Comparison of ENCODE assay signal across 11 cellular contexts in the genomic region with DNA sequence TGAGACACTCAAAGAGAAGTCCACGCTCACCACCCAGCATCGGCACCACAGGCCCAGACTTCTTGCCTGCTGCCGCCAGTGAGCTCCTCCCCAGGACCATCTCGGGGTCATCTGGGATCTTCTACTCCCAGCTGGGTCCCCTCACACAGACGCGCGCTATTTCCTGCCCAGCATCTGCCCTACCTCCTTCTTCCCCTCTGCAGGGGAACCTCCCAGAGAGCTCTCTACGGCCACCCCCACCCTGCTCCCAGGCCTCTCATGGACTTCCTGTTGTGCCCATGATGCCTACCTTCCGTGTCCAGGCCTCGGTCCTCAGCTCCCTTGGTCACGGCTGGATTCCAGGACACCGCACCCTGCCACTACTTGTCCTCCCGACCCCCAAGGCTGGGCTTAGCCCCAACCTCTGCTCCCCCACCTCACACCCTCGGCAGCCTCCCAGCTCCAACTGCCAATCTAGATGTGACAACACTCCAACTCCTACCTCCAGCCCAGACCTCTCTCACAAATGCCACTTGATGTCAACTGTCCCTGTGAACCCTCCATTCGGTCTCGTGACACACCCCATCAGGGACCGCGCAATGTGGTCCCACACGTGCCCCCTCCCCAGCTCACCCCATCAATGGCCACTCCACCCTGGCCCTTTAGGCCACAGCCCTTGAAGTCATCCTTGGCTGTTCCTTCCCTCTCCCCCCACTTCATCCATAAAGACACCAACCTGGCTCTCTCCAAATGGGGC. TPM values are rescaled to one million over a fixed set of nuclear protein-coding genes. Genes with fewer than 3 reads are reported as not detected.
A peak's percentile ranks its signal among the peaks of the same experiment; 100 is the strongest.
DNase-seq lines count a peak whose midpoint lies in the region; ATAC-seq and TF ChIP-seq lines count a peak whose summit lies in the region.
"Had no signal": no experiment of that assay in that cellular context is flagged by ENCODE, and none has a peak within 500 bp of the region (broad histone marks: within the 10 kb centered on the region; RNA-seq: fewer than 3 reads in every experiment).

No MANE protein-coding gene starts in this region.

- intact Hi-C loops in CD4-positive, alpha-beta memory T cell (cut with micrococcal nuclease) = no loop called here
- intact Hi-C loops in activated CD4-positive, alpha-beta memory T cell treated with anti-CD3 and anti-CD28 coated beads for 36 hours (cut with micrococcal nuclease) = no loop called here
- intact Hi-C loops in left lung (cut with DNase I) = no loop called here

- CTCF ChIA-PET in CD4-positive, alpha-beta memory T cell (lab: Charles Lee; ENCODE audit: partially characterized antibody) = interaction anchor here (1.1 to 2.0 kb wide), 2 partner anchors 21 to 31 kb away, joined by 3 to 5 read pairs; no protein-coding TSS in a partner anchor
- CTCF ChIA-PET in activated CD4-positive, alpha-beta memory T cell treated with anti-CD3 and anti-CD28 coated beads for 36 hours (lab: Charles Lee) = interaction anchor here (0.6 to 0.8 kb wide), 2 partner anchors 296 to 355 kb away, joined by 3 to 4 read pairs; no protein-coding TSS in a partner anchor

- no peaks in the 10 kb centered on the region for H4K20me1 ChIP-seq in GM23248 (ENCODE audit: insufficient read depth)

- peak; percentile 40 for ATAC-seq in left lung
- ATAC-seq in HG02885 (IDR thresholded peaks at IDR 0.05; ENCODE audit: poor library complexity, unreplicated experiment) = no peak

- H3K4me1 Mint-ChIP-seq in CD4-positive, alpha-beta memory T cell = peaks cover 21 to 41% (median 28%) of the 10 kb centered on the region in 4 donors
- peaks cover 19% of the 10 kb centered on the region for H3K4me1 Mint-ChIP-seq in activated CD4-positive, alpha-beta memory T cell treated with anti-CD3 and anti-CD28 coated beads for 36 hours (ENCODE audit: low read depth)

- WGBS in GM23248 (ENCODE audit: low coverage in 1 of 2, low lambda C conversion rate in 2 of 2, missing lambda C conversion rate in 2 of 2), 2 experiments = 73 to 81% methylated on average over 7 to 19 of the region's 19 CpGs

- H3K4me2 ChIP-seq in GM23248 (ENCODE audit: unreplicated experiment) = no peak overlapping the region

- no peak overlapping the region for H3K4me3 ChIP-seq in CD4-positive, alpha-beta memory T cell (ENCODE audit: low read length in 2 of 2)
- H3K4me3 ChIP-seq in left lung (no peak overlapping the region), GM23248 (no peak overlapping the region)
- H3K4me3 ChIP-seq: prostate gland had no signal

- no peak overlapping the region for H2AFZ ChIP-seq in GM23248

- H3K9ac ChIP-seq in GM23248 = no peak overlapping the region

- POLR2A ChIA-PET in CD4-positive, alpha-beta memory T cell (lab: Charles Lee; ENCODE audit: partially characterized antibody) = interaction anchor here (0.5 to 1.4 kb wide), 6 partner anchors 12 to 296 kb away, joined by 3 to 5 read pairs (median 3); no protein-coding TSS in a partner anchor
- POLR2A ChIA-PET in activated CD4-positive, alpha-beta memory T cell treated with anti-CD3 and anti-CD28 coated beads for 36 hours (lab: Charles Lee) = interaction anchor here (0.7 kb wide), 1 partner anchor 288 kb away, joined by 3 read pairs; no protein-coding TSS in a partner anchor

- H3K36me3 Mint-ChIP-seq in CD4-positive, alpha-beta memory T cell = peaks cover 24 to 71% of the 10 kb centered on the region in 2 donors
- H3K36me3 Mint-ChIP-seq in activated CD4-positive, alpha-beta memory T cell treated with anti-CD3 and anti-CD28 coated beads for 36 hours = peaks cover 14% of the 10 kb centered on the region

- H3K27me3 ChIP-seq in CD4-positive, alpha-beta memory T cell (ENCODE audit: insufficient read depth, low read length) = no peaks in the 10 kb centered on the region
- no peaks in the 10 kb centered on the region for H3K27me3 ChIP-seq in left lung
- H3K27me3 ChIP-seq in GM23248 (replicated peaks; ENCODE audit: insufficient read depth) = no peaks in the 10 kb centered on the region

- H3K4me3 Mint-ChIP-seq in CD4-positive, alpha-beta memory T cell = peak overlapping the region in 5 of 8 donors; percentile 14 to 47 (median 22)
- H3K4me3 Mint-ChIP-seq in activated CD4-positive, alpha-beta memory T cell treated with anti-CD3 and anti-CD28 coated beads for 36 hours = peak overlapping the region; percentile 1

- H3K79me2 ChIP-seq in GM23248 (ENCODE audit: insufficient read depth) = no peaks in the 10 kb centered on the region; the same call in 1 of the 2 replicates

- no peaks in the 10 kb centered on the region for H3K9me3 Mint-ChIP-seq in CD4-positive, alpha-beta memory T cell
- H3K9me3 Mint-ChIP-seq in activated CD4-positive, alpha-beta memory T cell treated with anti-CD3 and anti-CD28 coated beads for 36 hours = no peaks in the 10 kb centered on the region

- peaks cover 38% of the 10 kb centered on the region for H3F3A ChIP-seq in GM23248 (ENCODE audit: insufficient read depth)

- TF ChIP-seq CTCF in GM20000 (IDR thresholded peaks at IDR 0.05; ENCODE audit: extremely low read depth, missing control alignments) (no peak), left lung (IDR thresholded peaks at IDR 0.05) (no peak)

- H3K27ac Mint-ChIP-seq in CD4-positive, alpha-beta memory T cell = peak overlapping the region; percentile 83 to 96 (median 89)
- H3K27ac Mint-ChIP-seq in activated CD4-positive, alpha-beta memory T cell treated with anti-CD3 and anti-CD28 coated beads for 36 hours = peak overlapping the region; percentile 75

- no peak overlapping the region for H3K27ac ChIP-seq in CD4-positive, alpha-beta memory T cell (ENCODE audit: low read depth, low read length)
- H3K27ac ChIP-seq in left lung = peak overlapping the region in 1 of 2 donors; percentile 65
- no peak overlapping the region for H3K27ac ChIP-seq in GM23248
- H3K27ac ChIP-seq: prostate gland had no signal

- no peaks in the 10 kb centered on the region for H3K9me3 ChIP-seq in CD4-positive, alpha-beta memory T cell (ENCODE audit: control insufficient read depth in 1 of 2, low read length in 2 of 2)
- H3K9me3 ChIP-seq in left lung = no peaks in the 10 kb centered on the region
- H3K9me3 ChIP-seq in GM23248 (ENCODE audit: low read depth) = no peaks in the 10 kb centered on the region
- H3K9me3 ChIP-seq: prostate gland had no signal

- no peak for DNase-seq in CD4-positive, alpha-beta memory T cell
- DNase-seq in GM20000 (ENCODE audit: low spot score) (peak; percentile 71), left lung (peak; percentile 39 to 81), GM23248 (no peak), kidney tubule cell (ENCODE audit: low spot score) (no peak)
- DNase-seq in activated CD4-positive, alpha-beta memory T cell treated with anti-CD3 and anti-CD28 coated beads for 36 hours = no peak
- no peak for DNase-seq in activated effector memory CD4-positive, alpha-beta T cell treated with Interleukin-2 at 50 U/mL for 16 hours
- DNase-seq: activated CD4-positive, alpha-beta T cell treated with anti-CD3 and anti-CD28 coated beads, Interleukin-2, amount 50 U/mL, for 4 hours; NCI-H2081 treated with DMSO at 0.1 percent for 48 hours had no signal

- H3K27me3 Mint-ChIP-seq in CD4-positive, alpha-beta memory T cell = no peaks in the 10 kb centered on the region
- no peaks in the 10 kb centered on the region for H3K27me3 Mint-ChIP-seq in activated CD4-positive, alpha-beta memory T cell treated with anti-CD3 and anti-CD28 coated beads for 36 hours

- peaks cover 42% of the 10 kb centered on the region for H3K36me3 ChIP-seq in CD4-positive, alpha-beta memory T cell (ENCODE audit: insufficient read depth, low read length)
- H3K36me3 ChIP-seq in left lung (peaks cover 5 to 87% of the 10 kb centered on the region in 2 donors), GM23248 (ENCODE audit: low read depth) (peaks cover 13% of the 10 kb centered on the region)

- peaks cover 8% of the 10 kb centered on the region for H3K4me1 ChIP-seq in CD4-positive, alpha-beta memory T cell (ENCODE audit: insufficient read depth, low read length)
- H3K4me1 ChIP-seq in left lung (peaks cover 0 to 32% of the 10 kb centered on the region in 2 donors), GM23248 (ENCODE audit: insufficient read depth) (no peaks in the 10 kb centered on the region)
- H3K4me1 ChIP-seq: prostate gland had no signal

- no peaks in the 10 kb centered on the region for H3K9me2 ChIP-seq in GM23248 (ENCODE audit: insufficient read depth)

- in situ Hi-C loops in GM23248 (cut with MboI) = no loop called here

RNA-seq across cellular contexts. Expression of a gene that starts 45.3 kb away (rescaled TPM):
- 10 to 100 TPM; 87.5 to 90.0 TPM for total RNA-seq in CD4-positive, alpha-beta memory T cell
- 10 to 100 TPM; 30.5 to 58.2 TPM for polyA plus RNA-seq in CD4-positive, alpha-beta memory T cell
- 10 to 100 TPM; 53.2 to 55.4 TPM for total RNA-seq in activated CD4-positive, alpha-beta memory T cell treated with anti-CD3 and anti-CD28 coated beads for 36 hours
- total RNA-seq in left lung = 10 to 100 TPM; 66.9 to 76.7 TPM
- total RNA-seq in GM23248 (2014; rRNA removed; shearing (Covaris generic)) = 40.8 and 45.2 TPM in 2 replicates
- 47.6 and 48.2 TPM in 2 replicates for polyA plus RNA-seq in GM23248 (2016; fragmentation: Nextera tagmentation; extraction: Ambion mirVana)

Comparison
In these comparisons a context has a peak if more than half of its experiments do, and no peak if none do; other contexts are left out.
1. DNase-seq: peak in GM20000 (single experiment) and left lung (2 of 2); none in CD4-positive, alpha-beta memory T cell (0 of 5), activated CD4-positive, alpha-beta memory T cell treated with anti-CD3 and anti-CD28 coated beads for 36 hours (single experiment), activated effector memory CD4-positive, alpha-beta T cell treated with Interleukin-2 at 50 U/mL for 16 hours (single experiment), GM23248 (single experiment) and kidney tubule cell (single experiment).